In the genomic region with DNA sequence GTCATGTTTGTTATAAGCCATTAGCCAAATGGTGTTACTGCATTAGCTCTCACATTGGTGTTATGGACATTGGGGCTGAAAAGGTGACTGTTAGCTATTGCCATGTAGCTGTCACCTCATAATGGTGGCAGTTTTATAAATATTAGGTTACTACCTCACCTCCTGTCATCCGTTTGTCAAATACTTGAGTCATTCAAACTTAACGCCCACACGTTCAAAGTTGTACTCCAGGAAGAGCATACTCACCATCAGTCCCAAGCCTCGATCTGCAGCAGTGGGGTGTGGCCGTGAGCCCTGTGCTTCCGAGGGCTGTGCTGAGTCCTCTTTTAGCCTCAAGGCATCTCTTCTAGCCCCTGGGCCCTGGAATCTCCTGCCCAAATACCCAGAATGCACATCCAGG, we compare ENCODE assay signal across 1 cellular context.
TF ChIP-seq lines count a peak whose summit lies in the region.

No MANE protein-coding gene starts in this region.

TF ChIP-seq in HepG2, 621 proteins besides CTCF, POLR2A, EP300 and RAD21 (continued from another document):
- TF ChIP-seq ARID4A (CRISPR knock-in tag; IDR thresholded peaks at IDR 0.05; ENCODE audit: borderline replicate concordance) = no peak
- no peak for TF ChIP-seq ZNF878 (CRISPR knock-in tag; IDR thresholded peaks at IDR 0.05)
- no peak for TF ChIP-seq ZKSCAN1 (IDR thresholded peaks at IDR 0.05; ENCODE audit: low read length)
- no peak for TF ChIP-seq ZNF446 (CRISPR knock-in tag; IDR thresholded peaks at IDR 0.05)
- no peak for TF ChIP-seq HOXA9 (CRISPR knock-in tag; IDR thresholded peaks at IDR 0.05; ENCODE audit: borderline replicate concordance)
- TF ChIP-seq TGIF2 (CRISPR knock-in tag; IDR thresholded peaks at IDR 0.05) = no peak
- no peak for TF ChIP-seq BCLAF1 (IDR thresholded peaks at IDR 0.05)
- no peak for TF ChIP-seq ZBTB49 (CRISPR knock-in tag; IDR thresholded peaks at IDR 0.05; ENCODE audit: borderline replicate concordance)
- TF ChIP-seq ZSCAN29 (CRISPR knock-in tag; conservative IDR thresholded peaks at IDR 0.05) = no peak
- TF ChIP-seq ZNF615 (CRISPR knock-in tag; IDR thresholded peaks at IDR 0.05; ENCODE audit: borderline replicate concordance) = no peak
- TF ChIP-seq ZNF549 (CRISPR knock-in tag; IDR thresholded peaks at IDR 0.05) = no peak
- no peak for TF ChIP-seq ZBTB42 (CRISPR knock-in tag; IDR thresholded peaks at IDR 0.05)
- no peak for TF ChIP-seq HOXD1 (CRISPR knock-in tag; IDR thresholded peaks at IDR 0.05)
- no peak for TF ChIP-seq ZNF713 (CRISPR knock-in tag; IDR thresholded peaks at IDR 0.05)
- TF ChIP-seq FOSL2 (CRISPR knock-in tag; IDR thresholded peaks at IDR 0.05) = peak; percentile 33; the same call in 1 of the 2 replicates
